In the genomic region with DNA sequence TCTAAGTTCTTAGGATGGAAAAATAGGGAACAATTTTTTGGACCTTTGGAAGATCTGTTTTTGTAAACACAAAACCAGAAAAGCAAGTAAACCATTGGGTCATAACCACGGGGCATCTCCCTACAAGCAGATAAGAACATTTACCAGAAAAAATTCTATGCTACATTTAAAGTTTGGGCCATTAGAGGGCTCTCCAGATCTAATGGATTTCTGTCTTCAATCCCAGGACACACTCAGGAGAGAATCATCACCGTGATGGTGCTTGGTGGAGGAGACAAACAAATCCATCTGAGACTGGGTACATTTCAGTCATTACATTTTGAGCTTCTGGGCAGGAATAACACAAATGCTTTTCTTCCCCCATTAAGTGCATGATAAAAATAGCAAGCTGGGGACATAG, we compare ENCODE assay signal across 10 cellular contexts.
DNase-seq lines count a peak whose midpoint lies in the region; FAIRE-seq and TF ChIP-seq lines count a peak whose summit lies in the region.
"Had no signal": no experiment of that assay in that cellular context is flagged by ENCODE, and none has a peak within 500 bp of the region (broad histone marks: within the 10 kb centered on the region; RNA-seq: fewer than 3 reads in every experiment).

No MANE protein-coding gene starts in this region.

- POLR2A ChIA-PET in endothelial cell of umbilical vein (lab: Charles Lee), result no interaction called here
- POLR2A ChIA-PET in CD4-positive, alpha-beta memory T cell (lab: Charles Lee; ENCODE audit: partially characterized antibody), result no interaction called here

- no TSS peak for BruUV-seq in endothelial cell of umbilical vein (replicated peaks; lab: Mats Ljungman, UMichigan)

- no peak for TF ChIP-seq POLR2A in endothelial cell of umbilical vein (IDR thresholded peaks at IDR 0.05; ENCODE audit: low read depth, low read length)

- H3K9me3 ChIP-seq in endothelial cell of umbilical vein (replicated peaks; ENCODE audit: control insufficient read depth, insufficient read depth, low read length), result no peaks in the 10 kb centered on the region
- no peaks in the 10 kb centered on the region for H3K9me3 ChIP-seq in parathyroid adenoma (ENCODE audit: control insufficient read depth, low read length)
- no peaks in the 10 kb centered on the region for H3K9me3 ChIP-seq in CD4-positive, alpha-beta memory T cell (ENCODE audit: control insufficient read depth in 1 of 2, low read length in 2 of 2)
- H3K9me3 ChIP-seq: upper lobe of left lung had no signal

- no peaks in the 10 kb centered on the region for H4K20me1 ChIP-seq in endothelial cell of umbilical vein (replicated peaks; ENCODE audit: control insufficient read depth, extremely low read depth, insufficient read depth, low read length)

- peaks cover 0 to 2% (median 0%) of the 10 kb centered on the region in 8 donors for H3K9me3 Mint-ChIP-seq in CD4-positive, alpha-beta memory T cell
- H3K9me3 Mint-ChIP-seq: mesothelial cell of epicardium had no signal

- no peak overlapping the region for H3K9ac ChIP-seq in endothelial cell of umbilical vein (replicated peaks; ENCODE audit: extremely low read depth, insufficient read depth, low read length)
- no peak overlapping the region for H3K9ac ChIP-seq in parathyroid adenoma

- H2AFZ ChIP-seq in endothelial cell of umbilical vein (ENCODE audit: low read depth, low read length), result no peak overlapping the region
- no peak overlapping the region for H2AFZ ChIP-seq in parathyroid adenoma

- CTCF ChIA-PET in endothelial cell of umbilical vein (lab: Charles Lee), result interaction anchor here (1.8 kb wide), 1 partner anchor 208 kb away, joined by 9 read pairs; no protein-coding TSS in a partner anchor
- CTCF ChIA-PET in CD4-positive, alpha-beta memory T cell (lab: Charles Lee; ENCODE audit: partially characterized antibody), result no interaction called here

- TF ChIP-seq CTCF in endothelial cell of umbilical vein (IDR thresholded peaks at IDR 0.05; ENCODE audit: extremely low read depth in 1 of 2, insufficient read depth in 1 of 2, low read depth in 1 of 2, low read length in 2 of 2) (peak; percentile 6 to 12), parathyroid adenoma (IDR thresholded peaks at IDR 0.05) (peak; percentile 13)

- FAIRE-seq in endothelial cell of umbilical vein (lab: Jason Lieb, UNC), result peak; percentile 59

- no peak overlapping the region for H3K27ac Mint-ChIP-seq in CD4-positive, alpha-beta memory T cell
- H3K27ac Mint-ChIP-seq: mesothelial cell of epicardium had no signal

- no peaks in the 10 kb centered on the region for H3K27me3 ChIP-seq in endothelial cell of umbilical vein (ENCODE audit: control insufficient read depth in 2 of 2, insufficient read depth in 2 of 2, low read length in 2 of 2)
- no peaks in the 10 kb centered on the region for H3K27me3 ChIP-seq in parathyroid adenoma (ENCODE audit: control insufficient read depth, insufficient read depth, low read length)
- H3K27me3 ChIP-seq in CD4-positive, alpha-beta memory T cell (ENCODE audit: insufficient read depth, low read length), result no peaks in the 10 kb centered on the region
- H3K27me3 ChIP-seq: upper lobe of left lung had no signal

- H3K27ac ChIP-seq in endothelial cell of umbilical vein (ENCODE audit: insufficient read depth, low read depth, low read length), result no peak overlapping the region
- H3K27ac ChIP-seq in parathyroid adenoma, result no peak overlapping the region
- no peak overlapping the region for H3K27ac ChIP-seq in CD4-positive, alpha-beta memory T cell (ENCODE audit: low read depth, low read length)
- H3K27ac ChIP-seq: upper lobe of left lung had no signal

- H3K4me2 ChIP-seq in endothelial cell of umbilical vein (ENCODE audit: insufficient read depth, low read length), result no peak overlapping the region
- no peak overlapping the region for H3K4me2 ChIP-seq in parathyroid adenoma (ENCODE audit: low read length)

- H3K79me2 ChIP-seq in endothelial cell of umbilical vein (ENCODE audit: control insufficient read depth, insufficient read depth, low read length), result no peaks in the 10 kb centered on the region
- no peaks in the 10 kb centered on the region for H3K79me2 ChIP-seq in parathyroid adenoma

- H3K4me3 ChIP-seq in endothelial cell of umbilical vein (replicated peaks in 1 of 3; ENCODE audit: insufficient read depth in 1 of 3, low read depth in 1 of 3, low read length in 3 of 3) (no peak overlapping the region), parathyroid adenoma (ENCODE audit: low read depth, low read length) (no peak overlapping the region)
- no peak overlapping the region for H3K4me3 ChIP-seq in CD4-positive, alpha-beta memory T cell (ENCODE audit: low read length in 2 of 2)
- H3K4me3 ChIP-seq: upper lobe of left lung had no signal

- no peaks in the 10 kb centered on the region for H3K4me1 ChIP-seq in endothelial cell of umbilical vein (ENCODE audit: control insufficient read depth, extremely low read depth, insufficient read depth, low read length)
- H3K4me1 ChIP-seq in parathyroid adenoma, result no peaks in the 10 kb centered on the region
- no peaks in the 10 kb centered on the region for H3K4me1 ChIP-seq in CD4-positive, alpha-beta memory T cell (ENCODE audit: insufficient read depth, low read length)
- H3K4me1 ChIP-seq: upper lobe of left lung had no signal

- H3K4me3 Mint-ChIP-seq in CD4-positive, alpha-beta memory T cell, result no peak overlapping the region
- H3K4me3 Mint-ChIP-seq: mesothelial cell of epicardium had no signal

- no peaks in the 10 kb centered on the region for H3K9me1 ChIP-seq in endothelial cell of umbilical vein (replicated peaks; ENCODE audit: control insufficient read depth, extremely low read depth, insufficient read depth, low read length)

- H3K36me3 ChIP-seq in endothelial cell of umbilical vein (ENCODE audit: control insufficient read depth in 2 of 2, extremely low read depth in 1 of 2, insufficient read depth in 2 of 2, low read length in 2 of 2) (no peaks in the 10 kb centered on the region), parathyroid adenoma (ENCODE audit: control insufficient read depth, insufficient read depth, low read length) (no peaks in the 10 kb centered on the region)
- H3K36me3 ChIP-seq in CD4-positive, alpha-beta memory T cell (ENCODE audit: insufficient read depth, low read length), result no peaks in the 10 kb centered on the region
- H3K36me3 ChIP-seq: upper lobe of left lung had no signal

- DNase-seq in DMS79 treated with DMSO at 0.1 percent for 48 hours (lab: John Stamatoyannopoulos, UW) (peak; percentile 6), DMS79 (lab: John Stamatoyannopoulos, UW) (no peak), NCI-H2171 (lab: John Stamatoyannopoulos, UW) (peak; percentile 12), endothelial cell of umbilical vein (ENCODE audit: low read depth, low spot score) (peak; percentile 54), T-helper 9 cell (no peak), NK-92 (lab: John Stamatoyannopoulos, UW; ENCODE audit: unreplicated experiment) (no peak)
- no peak for DNase-seq in CD4-positive, alpha-beta memory T cell
- DNase-seq: upper lobe of left lung had no signal

- peaks cover 0 to 3% of the 10 kb centered on the region in 2 donors for H3K36me3 Mint-ChIP-seq in CD4-positive, alpha-beta memory T cell
- H3K36me3 Mint-ChIP-seq: mesothelial cell of epicardium had no signal

- no peaks in the 10 kb centered on the region for H3K4me1 Mint-ChIP-seq in CD4-positive, alpha-beta memory T cell

- peaks cover 2 to 5% of the 10 kb centered on the region in 2 donors for H3K27me3 Mint-ChIP-seq in CD4-positive, alpha-beta memory T cell

- intact Hi-C loops in endothelial cell of umbilical vein (cut with micrococcal nuclease), result loop anchor here (1.0 kb wide), 1 partner anchor 208 kb away; no protein-coding TSS in a partner anchor
- intact Hi-C loops in CD4-positive, alpha-beta memory T cell (cut with micrococcal nuclease), result no loop called here

- dilution Hi-C loops in endothelial cell of umbilical vein (cut with MboI; ENCODE audit: extremely low pct_ligation_motif_present, low sequenced_read_pairs), result no loop called here

TF ChIP-seq in endothelial cell of umbilical vein, 7 proteins besides CTCF, POLR2A, EP300 and RAD21:
- TF ChIP-seq GATA2 (IDR thresholded peaks at IDR 0.05; ENCODE audit: insufficient read depth, insufficient read length, low read depth, low read length) (no peak), MYC (IDR thresholded peaks at IDR 0.05; ENCODE audit: low read depth, low read length) (no peak), JUN (IDR thresholded peaks at IDR 0.05; ENCODE audit: borderline replicate concordance, insufficient read depth, insufficient read length, low read depth) (no peak), FOS (IDR thresholded peaks at IDR 0.05; ENCODE audit: borderline replicate concordance, insufficient read depth, low read length) (no peak), POLR2AphosphoS5 (IDR thresholded peaks at IDR 0.05; ENCODE audit: insufficient read depth, low read depth, low read length) (no peak), EZH2 (IDR thresholded peaks at IDR 0.05; ENCODE audit: borderline replicate concordance, low read depth, low read length, severe bottlenecking) (no peak)
- TF ChIP-seq, protein P1, sequence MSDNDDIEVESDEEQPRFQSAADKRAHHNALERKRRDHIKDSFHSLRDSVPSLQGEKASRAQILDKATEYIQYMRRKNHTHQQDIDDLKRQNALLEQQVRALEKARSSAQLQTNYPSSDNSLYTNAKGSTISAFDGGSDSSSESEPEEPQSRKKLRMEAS (IDR thresholded peaks at IDR 0.05; ENCODE audit: insufficient read depth, insufficient read length), result no peak
TF ChIP-seq in endothelial cell of umbilical vein: peak in this region for 0.

Comparison
In these comparisons a context has a peak if more than half of its experiments do, and no peak if none do; other contexts are left out.
1. DNase-seq: peak in DMS79 treated with DMSO at 0.1 percent for 48 hours (single experiment), NCI-H2171 (single experiment) and endothelial cell of umbilical vein (single experiment); none in DMS79 (single experiment), CD4-positive, alpha-beta memory T cell (0 of 5), T-helper 9 cell (single experiment) and NK-92 (single experiment).